ENCODE assay signal across 21 cellular contexts in the genomic region with DNA sequence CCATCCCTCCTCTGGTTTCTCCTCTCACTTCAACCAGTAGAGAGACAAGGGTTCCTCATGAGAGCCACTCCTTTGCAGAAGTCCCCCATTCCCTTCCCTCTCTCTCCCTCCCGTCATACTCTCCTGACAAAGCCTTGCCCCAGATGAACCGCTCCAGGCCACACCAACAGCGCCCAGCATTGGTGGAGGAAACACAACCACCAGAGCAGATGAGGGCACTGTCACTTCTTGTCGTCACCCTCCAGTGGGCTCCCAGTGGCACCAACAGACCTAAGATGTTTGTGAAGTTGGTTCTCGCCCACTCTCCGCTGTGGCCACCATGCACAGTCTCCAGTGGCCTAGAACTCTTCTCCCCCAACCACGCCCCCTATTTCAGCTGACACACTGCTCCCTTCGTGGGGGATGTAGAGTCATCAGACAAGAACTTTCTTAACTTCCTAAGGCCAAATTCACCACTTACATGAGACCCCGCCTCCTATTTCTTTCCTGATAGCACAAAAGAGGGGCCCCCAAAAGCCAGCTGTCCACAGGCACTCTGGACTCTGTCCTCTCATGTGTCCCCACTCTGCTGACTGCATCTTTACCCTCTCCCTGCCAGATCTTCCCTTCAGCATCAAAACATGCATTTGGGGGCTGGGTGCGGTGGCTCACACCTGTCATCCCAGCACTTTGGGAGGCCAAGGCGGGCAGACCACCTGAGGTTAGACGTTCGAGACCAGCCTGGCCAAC. TPM values are rescaled to one million over a fixed set of nuclear protein-coding genes. Genes with fewer than 3 reads are reported as not detected.
DNase-seq lines count a peak whose midpoint lies in the region; TF ChIP-seq lines count a peak whose summit lies in the region.
"Had no signal": no experiment of that assay in that cellular context is flagged by ENCODE, and none has a peak within 500 bp of the region (broad histone marks: within the 10 kb centered on the region; RNA-seq: fewer than 3 reads in every experiment).

No MANE protein-coding gene starts in this region.

- peaks cover 4% of the 10 kb centered on the region for H3K4me1 Mint-ChIP-seq in progenitor cell of endocrine pancreas (ENCODE audit: low read depth)

- H3K9me3 ChIP-seq in Peyer's patch (no peaks in the 10 kb centered on the region), fibroblast of lung (ENCODE audit: control insufficient read depth, insufficient read depth, low read depth, low read length) (no peaks in the 10 kb centered on the region), stomach (no peaks in the 10 kb centered on the region), ovary (no peaks in the 10 kb centered on the region)
- H3K9me3 ChIP-seq: left lung, right lobe of liver, uterus had no signal

- H3K79me2 ChIP-seq in fibroblast of lung (ENCODE audit: control insufficient read depth, insufficient read depth, low read length): no peaks in the 10 kb centered on the region

- TF ChIP-seq CTCF in Peyer's patch (IDR thresholded peaks at IDR 0.05) (no peak), fibroblast of lung (conservative IDR thresholded peaks at IDR 0.05 in 1 of 2, IDR thresholded peaks at IDR 0.05 in 1 of 2; ENCODE audit: low read depth in 1 of 2, low read length in 2 of 2) (no peak), stomach (IDR thresholded peaks at IDR 0.05) (no peak), progenitor cell of endocrine pancreas (IDR thresholded peaks at IDR 0.05; ENCODE audit: unreplicated experiment) (no peak), ovary (IDR thresholded peaks at IDR 0.05) (no peak)

- no peak overlapping the region for H2AFZ ChIP-seq in fibroblast of lung (ENCODE audit: low read length)

- TF ChIP-seq EP300 in stomach (IDR thresholded peaks at IDR 0.05): no peak
- TF ChIP-seq EP300 in ovary (IDR thresholded peaks at IDR 0.05): no peak

- no peak overlapping the region for H3K4me3 Mint-ChIP-seq in progenitor cell of endocrine pancreas (ENCODE audit: low read depth)
- H3K4me3 Mint-ChIP-seq: activated CD4-positive, alpha-beta memory T cell treated with anti-CD3 and anti-CD28 coated beads, Interleukin-2, amount 10 ng/mL, durations not matched to agents 7 days and 5 days; activated T-cell treated with anti-CD3 and anti-CD28 coated beads, Interleukin-2, amount 50 U/mL, for 4 hours; stimulated activated naive CD8-positive, alpha-beta T cell treated with anti-CD3 and anti-CD28 coated beads, Interleukin-15, amount 100 ng/mL, for 72 hours had no signal

- TF ChIP-seq POLR2A in Peyer's patch (IDR thresholded peaks at IDR 0.05): no peak
- no peak for TF ChIP-seq POLR2A in stomach (IDR thresholded peaks at IDR 0.05)
- no peak for TF ChIP-seq POLR2A in ovary (IDR thresholded peaks at IDR 0.05)

- H3K9me3 Mint-ChIP-seq in progenitor cell of endocrine pancreas (ENCODE audit: low read depth): no peaks in the 10 kb centered on the region
- H3K9me3 Mint-ChIP-seq: activated CD4-positive, alpha-beta memory T cell treated with anti-CD3 and anti-CD28 coated beads, Interleukin-2, amount 10 ng/mL, durations not matched to agents 7 days and 5 days; activated T-cell treated with anti-CD3 and anti-CD28 coated beads, Interleukin-2, amount 50 U/mL, for 4 hours; stimulated activated naive CD8-positive, alpha-beta T cell treated with anti-CD3 and anti-CD28 coated beads, Interleukin-15, amount 100 ng/mL, for 72 hours had no signal

- H3K36me3 ChIP-seq in Peyer's patch (no peaks in the 10 kb centered on the region), fibroblast of lung (ENCODE audit: control insufficient read depth, insufficient read depth, low read length) (no peaks in the 10 kb centered on the region), stomach (no peaks in the 10 kb centered on the region), ovary (no peaks in the 10 kb centered on the region)
- H3K36me3 ChIP-seq: left lung, right lobe of liver, uterus had no signal

- H3K27me3 Mint-ChIP-seq in progenitor cell of endocrine pancreas: peaks cover 67% of the 10 kb centered on the region

- no peaks in the 10 kb centered on the region for H3K27me3 ChIP-seq in Peyer's patch
- H3K27me3 ChIP-seq in fibroblast of lung (ENCODE audit: control insufficient read depth, insufficient read depth, low read length): no peaks in the 10 kb centered on the region
- no peaks in the 10 kb centered on the region for H3K27me3 ChIP-seq in stomach
- H3K27me3 ChIP-seq in ovary: no peaks in the 10 kb centered on the region
- H3K27me3 ChIP-seq: right lobe of liver, uterus had no signal

- intact Hi-C loops in stomach (cut with DNase I; ENCODE audit: low total_unique reads) (loop anchor here (5.0 to 10.0 kb wide), 3 partner anchors 84 to 286 kb away; no protein-coding TSS in a partner anchor), ovary (cut with DNase I) (loop anchor here (5.0 to 10.0 kb wide), 4 partner anchors 216 to 294 kb away; no protein-coding TSS in a partner anchor)

- no peak overlapping the region for H3K9ac ChIP-seq in fibroblast of lung (ENCODE audit: insufficient read depth, low read length)

- H3K4me2 ChIP-seq in fibroblast of lung (ENCODE audit: extremely low read depth, insufficient read depth, low read length): no peak overlapping the region

- H3K27ac ChIP-seq in Peyer's patch: no peak overlapping the region
- peak overlapping the region; percentile 49 for H3K27ac ChIP-seq in fibroblast of lung (ENCODE audit: insufficient read depth, low read length)
- H3K27ac ChIP-seq in stomach: peak overlapping the region in 3 of 5 donors; percentile 91 to 96 (median 92)
- H3K27ac ChIP-seq in ovary: no peak overlapping the region
- H3K27ac ChIP-seq: VCaP had no signal

- no peak overlapping the region for H3K27ac Mint-ChIP-seq in progenitor cell of endocrine pancreas
- H3K27ac Mint-ChIP-seq: activated CD4-positive, alpha-beta memory T cell treated with anti-CD3 and anti-CD28 coated beads, Interleukin-2, amount 10 ng/mL, durations not matched to agents 7 days and 5 days; stimulated activated naive CD8-positive, alpha-beta T cell treated with anti-CD3 and anti-CD28 coated beads, Interleukin-15, amount 100 ng/mL, for 72 hours had no signal

- H3K4me3 ChIP-seq in Peyer's patch (no peak overlapping the region), fibroblast of lung (replicated peaks in 1 of 4; ENCODE audit: control extremely low read depth in 1 of 4, insufficient read depth in 1 of 4, low read depth in 3 of 4, low read length in 4 of 4) (no peak overlapping the region), stomach (no peak overlapping the region), ovary (no peak overlapping the region)
- H3K4me3 ChIP-seq: left lung, right lobe of liver, uterus had no signal

- H4K20me1 ChIP-seq in fibroblast of lung (ENCODE audit: control insufficient read depth, extremely low read depth, insufficient read depth, low read length): no peaks in the 10 kb centered on the region

- 87 to 94% (median 93%) methylated on average over 13 of the region's 13 CpGs for WGBS in stomach, 5 donors
- 94 to 96% (median 95%) methylated on average over 13 of the region's 13 CpGs for WGBS in ovary, 3 donors

- H3K4me1 ChIP-seq in Peyer's patch: peaks cover 0 to 26% (median 12%) of the 10 kb centered on the region in 4 donors
- peaks cover 36% of the 10 kb centered on the region for H3K4me1 ChIP-seq in fibroblast of lung (ENCODE audit: control insufficient read depth, extremely low read depth, insufficient read depth, low read length)
- peaks cover 32 to 50% (median 43%) of the 10 kb centered on the region in 4 donors for H3K4me1 ChIP-seq in stomach
- H3K4me1 ChIP-seq in ovary (ENCODE audit: insufficient read depth): peaks cover 8% of the 10 kb centered on the region

- DNase-seq in Daoy (ENCODE audit: low read depth) (peak; percentile 58), Peyer's patch (peak in 2 of 3 donors; percentile 38 to 40), fibroblast of lung (ENCODE audit: low read depth in 2 of 2) (peak in 1 of 2 donors; percentile 47), stomach (no peak), progenitor cell of endocrine pancreas (ENCODE audit: low spot score, unreplicated experiment) (no peak), nucleus accumbens (lab: John Stamatoyannopoulos, UW) (no peak), ovary (no peak)
- DNase-seq: activated CD4-positive, alpha-beta memory T cell treated with anti-CD3 and anti-CD28 coated beads, Interleukin-2, amount 10 ng/mL, durations not matched to agents 7 days and 5 days; activated naive CD4-positive, alpha-beta T cell treated with anti-CD3 and anti-CD28 coated beads, Interleukin-2, amount 50 U/mL, for 16 hours; activated T-cell treated with anti-CD3 and anti-CD28 coated beads, Interleukin-2, amount 50 U/mL, for 4 hours; cortex of kidney; DMS53; KBM-7; NCI-H2081; stimulated activated CD4-positive, alpha-beta T cell treated with anti-CD3 and anti-CD28 coated beads, Interleukin-1b, Interleukin-23, amount 100 ng/mL, for 48 hours; stimulated activated naive CD8-positive, alpha-beta T cell treated with anti-CD3 and anti-CD28 coated beads, Interleukin-15, amount 100 ng/mL, for 72 hours; uterus had no signal

- no peaks in the 10 kb centered on the region for H3K36me3 Mint-ChIP-seq in progenitor cell of endocrine pancreas (ENCODE audit: insufficient read depth)

RNA-seq across cellular contexts. Expression of gene PLEKHG6, which starts 29.2 kb away (rescaled TPM):
- total RNA-seq in Daoy (2014; rRNA removed; shearing (Covaris generic)): 0.15 TPM in 1 of 2 replicates, not detected in the other
- total RNA-seq in Peyer's patch (100 to 1,000 TPM; 145 to 543 (median 176) TPM), fibroblast of lung (under 0.01 and 0.50 TPM in 2 replicates), stomach (100 to 1,000 TPM in 1 of 5 donors, 10 to 100 TPM in 3, 1 to 10 TPM in 1; 6.4 to 101 (median 16.2) TPM), progenitor cell of endocrine pancreas (40.5 and 44.0 TPM in 2 replicates), ovary (1 to 10 TPM in 1 of 7 donors, under 1 TPM in 5, not detected in 1; 0.17 to 1.7 (median 0.51) TPM)
- polyA plus RNA-seq in fibroblast of lung (0.07 and 0.26 TPM in 2 replicates), stomach (10 to 100 TPM in 2 of 3 donors, 1 to 10 TPM in 1; 5.9 to 32.3 (median 27.0) TPM), ovary (under 1 TPM in 1 of 2 donors, not detected in 1; 0.13 TPM)
- 0.16 and 1.1 TPM in 2 replicates for polyA plus RNA-seq in fibroblast of lung (2012)
- 3.8 TPM in 1 of 2 replicates, not detected in the other for polyA minus RNA-seq in fibroblast of lung (ENCODE audit: low replicate concordance)
- total RNA-seq: activated CD4-positive, alpha-beta memory T cell treated with anti-CD3 and anti-CD28 coated beads, Interleukin-2, amount 10 ng/mL, durations not matched to agents 7 days and 5 days; activated T-cell treated with anti-CD3 and anti-CD28 coated beads, Interleukin-2, amount 50 U/mL, for 4 hours; NCI-H460 had no signal

Comparison
In these comparisons a context has a peak if more than half of its experiments do, and no peak if none do; other contexts are left out.
1. DNase-seq: peak in Daoy (single experiment) and Peyer's patch (2 of 3); none in stomach (single experiment), progenitor cell of endocrine pancreas (single experiment), nucleus accumbens (0 of 56) and ovary (0 of 5).
2. H3K27ac ChIP-seq: peak in fibroblast of lung (single experiment) and stomach (3 of 5); none in Peyer's patch (0 of 4) and ovary (0 of 2).